9 cellular contexts compared by ENCODE assay signal in genomic region chr11:57406337-57406904, GRCh38. TPM values are rescaled to one million over a fixed set of nuclear protein-coding genes. Genes with fewer than 3 reads are reported as not detected.
DNase-seq lines count a peak whose midpoint lies in the region; ATAC-seq and TF ChIP-seq lines count a peak whose summit lies in the region.
"Had no signal": no experiment of that assay in that cellular context is flagged by ENCODE, and none has a peak within 500 bp of the region (broad histone marks: within the 10 kb centered on the region; RNA-seq: fewer than 3 reads in every experiment).

No MANE protein-coding gene starts in this region.

- TF ChIP-seq CTCF in gastroesophageal sphincter (IDR thresholded peaks at IDR 0.05) (no peak), upper lobe of left lung (IDR thresholded peaks at IDR 0.05) (no peak)

- intact Hi-C loops in left colon (cut with DNase I, micrococcal nuclease) = no loop called here

- no peak for TF ChIP-seq EP300 in gastroesophageal sphincter (IDR thresholded peaks at IDR 0.05)
- no peak for TF ChIP-seq EP300 in upper lobe of left lung (IDR thresholded peaks at IDR 0.05)

- H3K9me3 Mint-ChIP-seq in T-helper 1 cell treated with Interleukin-12 subunit alpha and Interleukin-12 subunit beta and Interleukin-4 antibody, amounts not matched to agents 30 μg/mL and 1 μg/mL, for 36 hours = no peaks in the 10 kb centered on the region
- H3K9me3 Mint-ChIP-seq in immature natural killer cell = no peaks in the 10 kb centered on the region

- peaks cover 21% of the 10 kb centered on the region for H3K4me1 Mint-ChIP-seq in T-helper 1 cell treated with Interleukin-12 subunit alpha and Interleukin-12 subunit beta and Interleukin-4 antibody, amounts not matched to agents 30 μg/mL and 1 μg/mL, for 36 hours (ENCODE audit: low read depth)
- peaks cover 0 to 2% of the 10 kb centered on the region in 2 donors for H3K4me1 Mint-ChIP-seq in immature natural killer cell

- no peak for TF ChIP-seq POLR2A in gastroesophageal sphincter (IDR thresholded peaks at IDR 0.05)
- TF ChIP-seq POLR2A in upper lobe of left lung (IDR thresholded peaks at IDR 0.05) = no peak

- ATAC-seq in GM18909 (IDR thresholded peaks at IDR 0.05; ENCODE audit: poor library complexity, unreplicated experiment) = peak; percentile 97
- ATAC-seq in HG02870 (IDR thresholded peaks at IDR 0.05; ENCODE audit: unreplicated experiment) = peak; percentile 68
- ATAC-seq in gastroesophageal sphincter = peak; percentile 39
- peak; percentile 56 to 78 for ATAC-seq in upper lobe of left lung (ENCODE audit: low FRiP score in 2 of 2)
- ATAC-seq in left colon = no peak

- DNase-seq in upper lobe of left lung (peak in 1 of 2 donors; percentile 44), left colon (no peak), NCI-H1092 (lab: John Stamatoyannopoulos, UW) (no peak), immature natural killer cell (no peak)

- H3K27me3 Mint-ChIP-seq in T-helper 1 cell treated with Interleukin-12 subunit alpha and Interleukin-12 subunit beta and Interleukin-4 antibody, amounts not matched to agents 30 μg/mL and 1 μg/mL, for 36 hours (ENCODE audit: low read depth) = no peaks in the 10 kb centered on the region
- H3K27me3 Mint-ChIP-seq in immature natural killer cell (ENCODE audit: low read depth in 3 of 3) = peaks cover 0 to 5% (median 0%) of the 10 kb centered on the region in 3 donors

- H3K27ac Mint-ChIP-seq in T-helper 1 cell treated with Interleukin-12 subunit alpha and Interleukin-12 subunit beta and Interleukin-4 antibody, amounts not matched to agents 30 μg/mL and 1 μg/mL, for 36 hours = peak overlapping the region; percentile 81
- H3K27ac Mint-ChIP-seq in immature natural killer cell = no peak overlapping the region

- H3K4me1 ChIP-seq in gastroesophageal sphincter = peaks cover 0 to 24% (median 10%) of the 10 kb centered on the region in 3 donors
- H3K4me1 ChIP-seq in upper lobe of left lung = peaks cover 14 to 16% (median 15%) of the 10 kb centered on the region in 4 donors

- H3K9me3 ChIP-seq in gastroesophageal sphincter = no peaks in the 10 kb centered on the region
- no peaks in the 10 kb centered on the region for H3K9me3 ChIP-seq in upper lobe of left lung

- 63 to 82% methylated on average over 2 to 4 of the region's 4 CpGs for WGBS in gastroesophageal sphincter (ENCODE audit: low coverage in 1 of 2), 2 donors
- WGBS in upper lobe of left lung, 2 donors = 46 to 49% methylated on average over 4 of the region's 4 CpGs

- H3K36me3 Mint-ChIP-seq in T-helper 1 cell treated with Interleukin-12 subunit alpha and Interleukin-12 subunit beta and Interleukin-4 antibody, amounts not matched to agents 30 μg/mL and 1 μg/mL, for 36 hours (ENCODE audit: low read depth) = peaks cover 25% of the 10 kb centered on the region
- peaks cover 12 to 25% (median 24%) of the 10 kb centered on the region in 3 donors for H3K36me3 Mint-ChIP-seq in immature natural killer cell

- H3K4me3 ChIP-seq in gastroesophageal sphincter (no peak overlapping the region), upper lobe of left lung (no peak overlapping the region)

- H3K36me3 ChIP-seq in gastroesophageal sphincter (peaks cover 0 to 63% of the 10 kb centered on the region in 2 donors), upper lobe of left lung (peaks cover 16 to 51% (median 39%) of the 10 kb centered on the region in 4 donors)

- no peak overlapping the region for H3K4me3 Mint-ChIP-seq in T-helper 1 cell treated with Interleukin-12 subunit alpha and Interleukin-12 subunit beta and Interleukin-4 antibody, amounts not matched to agents 30 μg/mL and 1 μg/mL, for 36 hours
- H3K4me3 Mint-ChIP-seq in immature natural killer cell = no peak overlapping the region

- H3K27ac ChIP-seq in gastroesophageal sphincter (peak overlapping the region in 3 of 4 donors; percentile 26 to 51 (median 30)), upper lobe of left lung (peak overlapping the region in 2 of 4 donors; percentile 28 to 42)

- peaks cover 3% of the 10 kb centered on the region for H3K27me3 ChIP-seq in gastroesophageal sphincter
- no peaks in the 10 kb centered on the region for H3K27me3 ChIP-seq in upper lobe of left lung

RNA-seq across cellular contexts. Expression of gene PRG2, which starts 16.0 kb away (rescaled TPM):
- total RNA-seq in gastroesophageal sphincter = not detected
- 1 to 10 TPM in 3 of 6 donors, under 1 TPM in 1, not detected in 2; 0.30 to 2.6 (median 1.6) TPM for total RNA-seq in upper lobe of left lung
- total RNA-seq in left colon = under 1 TPM in 1 of 2 donors, not detected in 1; 0.22 TPM
- under 1 TPM in 1 of 3 donors, not detected in 2; 0.19 TPM for polyA plus RNA-seq in immature natural killer cell
- total RNA-seq: SK-MEL-5 had no signal

RNA-seq across cellular contexts. Expression of gene SLC43A3, which starts 20.5 kb away (rescaled TPM):
- total RNA-seq in gastroesophageal sphincter (10 to 100 TPM; 40.9 to 75.9 (median 60.0) TPM), upper lobe of left lung (100 to 1,000 TPM in 4 of 6 donors, 10 to 100 TPM in 2; 61.6 to 177 (median 118) TPM), left colon (1 to 10 TPM; 6.9 to 9.6 TPM)
- 10 to 100 TPM; 11.4 to 17.1 (median 12.4) TPM for polyA plus RNA-seq in immature natural killer cell

RNA-seq across cellular contexts. Expression of gene PRG3, which starts 25.5 kb away (rescaled TPM):
- total RNA-seq in gastroesophageal sphincter = not detected
- not detected for total RNA-seq in upper lobe of left lung
- not detected for total RNA-seq in left colon
- polyA plus RNA-seq in immature natural killer cell = not detected
- total RNA-seq: SK-MEL-5 had no signal

RNA-seq across cellular contexts. Expression of gene RTN4RL2, which starts 53.9 kb away (rescaled TPM):
- total RNA-seq in gastroesophageal sphincter (1 to 10 TPM in 1 of 4 donors, under 1 TPM in 2, not detected in 1; 0.12 to 2.3 (median 0.27) TPM), upper lobe of left lung (1 to 10 TPM in 5 of 6 donors, not detected in 1; 1.1 to 4.1 (median 2.0) TPM), left colon (under 1 TPM; 0.67 to 0.98 TPM)
- polyA plus RNA-seq in immature natural killer cell = under 1 TPM; 0.38 to 0.71 (median 0.68) TPM
